In genomic region chr1:177423083-177423482, GRCh38 we compare ENCODE assay signal across 28 cellular contexts.
"Had no signal": no experiment of that assay in that cellular context is flagged by ENCODE, and none has a peak within 500 bp of the region (broad histone marks: within the 10 kb centered on the region; RNA-seq: fewer than 3 reads in every experiment).

No MANE protein-coding gene starts in this region.

- H3K27me3 Mint-ChIP-seq: activated B cell treated with CpG ODN at 0.5 μM for 24 hours; activated CD4-positive, alpha-beta T cell treated with anti-CD3 and anti-CD28 coated beads for 36 hours; activated naive CD8-positive, alpha-beta T cell treated with anti-CD3 and anti-CD28 coated beads for 36 hours; central memory CD8-positive, alpha-beta T cell; effector memory CD8-positive, alpha-beta T cell; stimulated activated naive CD8-positive, alpha-beta T cell treated with anti-CD3 and anti-CD28 coated beads, Interleukin-15, amount 100 ng/mL, for 72 hours had no signal

- H3K4me3 ChIP-seq: dorsolateral prefrontal cortex, gastroesophageal sphincter, suprapubic skin, vagina had no signal

- DNase-seq: activated B cell treated with CpG ODN at 0.5 μM for 24 hours; activated CD4-positive, alpha-beta T cell treated with anti-CD3 and anti-CD28 coated beads for 36 hours; activated CD4-positive, alpha-beta T cell treated with anti-CD3 and anti-CD28 coated beads, Interleukin-2, amount 50 U/mL, for 4 hours; activated CD8-positive, alpha-beta memory T cell treated with anti-CD3 and anti-CD28 coated beads for 24 hours; activated CD8-positive, alpha-beta memory T cell treated with anti-CD3 and anti-CD28 coated beads, Interleukin-2, amount 50 U/mL, for 48 hours; activated naive CD4-positive, alpha-beta T cell treated with Interleukin-2 at 50 U/mL for 16 hours; activated naive CD8-positive, alpha-beta T cell treated with anti-CD3 and anti-CD28 coated beads for 36 hours; activated T-cell treated with anti-CD3 and anti-CD28 coated beads, Interleukin-2, amount 50 U/mL, for 4 hours; dorsolateral prefrontal cortex; effector memory CD8-positive, alpha-beta T cell; head of caudate nucleus; hypothalamus; left ventricle myocardium superior; mesenchymal stem cell; nucleus accumbens; right cardiac atrium; small intestine; stimulated activated CD4-positive, alpha-beta T cell treated with anti-CD3 and anti-CD28 coated beads, Interleukin-2, amount 100 ng/mL, for 24 hours; stimulated activated naive CD8-positive, alpha-beta T cell treated with anti-CD3 and anti-CD28 coated beads, Interleukin-15, amount 100 ng/mL, for 72 hours; T1000; trophoblast cell had no signal

- H3K4me1 ChIP-seq: gastroesophageal sphincter, parathyroid adenoma, suprapubic skin, vagina had no signal

- H3K27ac Mint-ChIP-seq: activated B cell treated with CpG ODN at 0.5 μM for 24 hours; activated CD4-positive, alpha-beta T cell treated with anti-CD3 and anti-CD28 coated beads for 36 hours; activated naive CD8-positive, alpha-beta T cell treated with anti-CD3 and anti-CD28 coated beads for 36 hours; effector memory CD8-positive, alpha-beta T cell; stimulated activated effector memory CD8-positive, alpha-beta T cell treated with anti-CD3 and anti-CD28 coated beads, Interleukin-12 subunit alpha, Interleukin-12 subunit beta, amount 100 ng/mL, for 72 hours; stimulated activated naive CD8-positive, alpha-beta T cell treated with anti-CD3 and anti-CD28 coated beads, Interleukin-15, amount 100 ng/mL, for 72 hours had no signal

- H3K36me3 Mint-ChIP-seq: activated naive CD8-positive, alpha-beta T cell treated with anti-CD3 and anti-CD28 coated beads for 36 hours; stimulated activated effector memory CD8-positive, alpha-beta T cell treated with anti-CD3 and anti-CD28 coated beads, Interleukin-12 subunit alpha, Interleukin-12 subunit beta, amount 100 ng/mL, for 72 hours had no signal

- H3K9me3 Mint-ChIP-seq: activated B cell treated with CpG ODN at 0.5 μM for 24 hours; activated naive CD8-positive, alpha-beta T cell treated with anti-CD3 and anti-CD28 coated beads for 36 hours had no signal

- H3K79me2 ChIP-seq: parathyroid adenoma had no signal

- H2AFZ ChIP-seq: parathyroid adenoma had no signal

- H3K36me3 ChIP-seq: gastroesophageal sphincter, suprapubic skin, vagina had no signal

- H3K9me3 ChIP-seq: gastroesophageal sphincter, suprapubic skin, vagina had no signal

- H3K4me1 Mint-ChIP-seq: activated B cell treated with CpG ODN at 0.5 μM for 24 hours; activated CD4-positive, alpha-beta T cell treated with anti-CD3 and anti-CD28 coated beads for 36 hours; activated naive CD8-positive, alpha-beta T cell treated with anti-CD3 and anti-CD28 coated beads for 36 hours; central memory CD8-positive, alpha-beta T cell; stimulated activated effector memory CD8-positive, alpha-beta T cell treated with anti-CD3 and anti-CD28 coated beads, Interleukin-12 subunit alpha, Interleukin-12 subunit beta, amount 100 ng/mL, for 72 hours; stimulated activated naive CD8-positive, alpha-beta T cell treated with anti-CD3 and anti-CD28 coated beads, Interleukin-15, amount 100 ng/mL, for 72 hours had no signal

- H3K27ac ChIP-seq: dorsolateral prefrontal cortex, gastroesophageal sphincter, parathyroid adenoma, suprapubic skin, vagina had no signal

- H3K4me3 Mint-ChIP-seq: activated B cell treated with CpG ODN at 0.5 μM for 24 hours; activated CD4-positive, alpha-beta T cell treated with anti-CD3 and anti-CD28 coated beads for 36 hours; activated naive CD8-positive, alpha-beta T cell treated with anti-CD3 and anti-CD28 coated beads for 36 hours; activated T-cell treated with anti-CD3 and anti-CD28 coated beads, Interleukin-2, amount 50 U/mL, for 4 hours; central memory CD8-positive, alpha-beta T cell; effector memory CD8-positive, alpha-beta T cell; stimulated activated effector memory CD8-positive, alpha-beta T cell treated with anti-CD3 and anti-CD28 coated beads, Interleukin-12 subunit alpha, Interleukin-12 subunit beta, amount 100 ng/mL, for 72 hours; stimulated activated naive CD8-positive, alpha-beta T cell treated with anti-CD3 and anti-CD28 coated beads, Interleukin-15, amount 100 ng/mL, for 72 hours had no signal

- ATAC-seq: activated CD4-positive, alpha-beta T cell treated with anti-CD3 and anti-CD28 coated beads for 36 hours; activated T-cell treated with anti-CD3 and anti-CD28 coated beads, Interleukin-2, amount 50 U/mL, for 4 hours; effector memory CD8-positive, alpha-beta T cell; esophagus mucosa; gastroesophageal sphincter; left ventricle myocardium superior; right cardiac atrium; stimulated activated effector memory CD8-positive, alpha-beta T cell treated with anti-CD3 and anti-CD28 coated beads, Interleukin-12 subunit alpha, Interleukin-12 subunit beta, amount 100 ng/mL, for 72 hours; stimulated activated naive CD8-positive, alpha-beta T cell treated with anti-CD3 and anti-CD28 coated beads, Interleukin-15, amount 100 ng/mL, for 72 hours had no signal

- H3K27me3 ChIP-seq: dorsolateral prefrontal cortex, gastroesophageal sphincter, suprapubic skin, vagina had no signal
